Comparison of ENCODE assay signal across 7 cellular contexts in the genomic region with DNA sequence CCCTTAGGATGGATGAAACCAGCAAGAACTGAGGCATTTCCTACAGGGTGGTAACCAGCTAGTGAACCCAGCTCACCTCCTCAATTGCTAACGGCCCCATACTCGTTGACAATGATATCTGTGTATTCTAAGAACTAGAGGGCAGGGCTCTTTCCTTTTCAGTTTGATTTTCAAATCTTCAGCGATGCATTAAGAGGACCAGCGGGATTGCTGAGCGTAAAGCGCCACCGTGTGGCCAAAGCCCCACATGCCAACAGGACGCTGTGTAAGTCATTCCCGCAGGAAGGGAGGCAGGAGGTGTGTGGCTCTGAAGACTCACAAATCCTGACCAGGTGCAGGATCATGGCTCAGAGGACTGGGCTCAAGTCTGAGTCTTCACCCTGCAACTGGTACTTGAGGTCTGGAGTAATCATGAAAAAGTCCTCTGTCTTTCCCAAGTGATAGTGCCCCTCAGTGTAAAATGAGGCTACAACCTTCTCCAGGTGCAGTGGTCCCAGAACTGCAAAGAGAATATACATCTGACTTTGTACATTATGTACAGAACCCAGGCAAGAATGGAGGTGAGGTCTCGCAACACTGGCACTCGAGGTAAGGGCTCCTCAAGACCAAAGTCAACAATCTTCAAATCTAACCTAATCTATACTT.
DNase-seq lines count a peak whose midpoint lies in the region; ATAC-seq and TF ChIP-seq lines count a peak whose summit lies in the region.

No MANE protein-coding gene starts in this region.

- H3K4me3 ChIP-seq in GM12875 (ENCODE audit: low read depth, low read length) (no peak overlapping the region), skeletal muscle cell (ENCODE audit: low read depth, low read length) (no peak overlapping the region)

- H3K4me1 Mint-ChIP-seq in T-helper 2 cell treated with Interferon-gamma antibody and Interleukin-4, amounts not matched to agents 5 μg/mL and 100 μg/mL, for 36 hours (ENCODE audit: low read depth), result peaks cover 35% of the 10 kb centered on the region

- H3K27me3 Mint-ChIP-seq in T-helper 2 cell treated with Interferon-gamma antibody and Interleukin-4, amounts not matched to agents 5 μg/mL and 100 μg/mL, for 36 hours (ENCODE audit: low read depth), result peaks cover 15% of the 10 kb centered on the region

- peak overlapping the region; percentile 14 for H3K4me3 Mint-ChIP-seq in T-helper 2 cell treated with Interferon-gamma antibody and Interleukin-4, amounts not matched to agents 5 μg/mL and 100 μg/mL, for 36 hours

- peak overlapping the region; percentile 46 for H3K27ac Mint-ChIP-seq in T-helper 2 cell treated with Interferon-gamma antibody and Interleukin-4, amounts not matched to agents 5 μg/mL and 100 μg/mL, for 36 hours

- H3K9me3 Mint-ChIP-seq in T-helper 2 cell treated with Interferon-gamma antibody and Interleukin-4, amounts not matched to agents 5 μg/mL and 100 μg/mL, for 36 hours, result no peaks in the 10 kb centered on the region

- peak; percentile 90 for ATAC-seq in HG02852 (IDR thresholded peaks at IDR 0.05; ENCODE audit: unreplicated experiment)

- no peaks in the 10 kb centered on the region for H3K36me3 Mint-ChIP-seq in T-helper 2 cell treated with Interferon-gamma antibody and Interleukin-4, amounts not matched to agents 5 μg/mL and 100 μg/mL, for 36 hours (ENCODE audit: low read depth)

- TF ChIP-seq CTCF in GM12875 (IDR thresholded peaks at IDR 0.05; ENCODE audit: borderline replicate concordance, insufficient read depth, low read depth, low read length), result peak; percentile 87

- DNase-seq in NCI-H1694 treated with DMSO at 0.1 percent for 48 hours (lab: John Stamatoyannopoulos, UW), result peak; percentile 71
- DNase-seq in T-helper 2 cell treated with Interferon-gamma antibody and Interleukin-4, amounts not matched to agents 5 μg/mL and 100 μg/mL, for 36 hours (ENCODE audit: low spot score), result peak; percentile 72
- peak in 56 of 58 donors; percentile 25 to 91 (median 62) for DNase-seq in anterior cingulate cortex (lab: John Stamatoyannopoulos, UW)
- peak; percentile 58 for DNase-seq in hepatic stellate cell (ENCODE audit: low spot score)
- peak; percentile 27 for DNase-seq in skeletal muscle cell (ENCODE audit: low read depth)
